ENCODE assay signal across 18 cellular contexts in genomic region chr1:24864409-24864808, GRCh38.
A peak's percentile ranks its signal among the peaks of the same experiment; 100 is the strongest.
DNase-seq lines count a peak whose midpoint lies in the region; ATAC-seq and TF ChIP-seq lines count a peak whose summit lies in the region.
"Had no signal": no experiment of that assay in that cellular context is flagged by ENCODE, and none has a peak within 500 bp of the region (broad histone marks: within the 10 kb centered on the region; RNA-seq: fewer than 3 reads in every experiment).

No MANE protein-coding gene starts in this region.

- intact Hi-C loops in mucosa of descending colon (cut with DNase I, micrococcal nuclease): no loop called here

- H3K36me3 ChIP-seq in WERI-Rb-1: no peaks in the 10 kb centered on the region
- no peaks in the 10 kb centered on the region for H3K36me3 ChIP-seq in mucosa of descending colon (ENCODE audit: low read depth)
- H3K36me3 ChIP-seq: breast epithelium, lower lobe of right lung, spleen had no signal

- no peaks in the 10 kb centered on the region for H3K9me3 ChIP-seq in WERI-Rb-1 (ENCODE audit: severe bottlenecking)
- H3K9me3 ChIP-seq in mucosa of descending colon: no peaks in the 10 kb centered on the region
- H3K9me3 ChIP-seq: breast epithelium, lower lobe of right lung, spleen had no signal

- no peak for TF ChIP-seq CTCF in WERI-Rb-1 (IDR thresholded peaks at IDR 0.05; ENCODE audit: low read depth, low read length)
- TF ChIP-seq CTCF in mucosa of descending colon (IDR thresholded peaks at IDR 0.05): no peak
- TF ChIP-seq CTCF in foreskin keratinocyte (conservative IDR thresholded peaks at IDR 0.05): no peak

- H3K27ac ChIP-seq in WERI-Rb-1: no peak overlapping the region; the same call in 1 of the 2 replicates
- H3K27ac ChIP-seq in foreskin keratinocyte: no peak overlapping the region
- H3K27ac ChIP-seq: breast epithelium, lower lobe of right lung, PC-9, spleen had no signal

- no peaks in the 10 kb centered on the region for H3K27me3 ChIP-seq in WERI-Rb-1 (ENCODE audit: insufficient read depth, low read depth, severe bottlenecking)
- H3K27me3 ChIP-seq in foreskin keratinocyte: peaks cover 27% of the 10 kb centered on the region
- H3K27me3 ChIP-seq: breast epithelium had no signal

- DNase-seq in CD1c-positive myeloid dendritic cell (ENCODE audit: extremely low spot score) (peak; percentile 13), Kasumi-1 (lab: John Stamatoyannopoulos, UW) (peak; percentile 33 to 68), WERI-Rb-1 (peak; percentile 61), mucosa of descending colon (peak in 2 of 3 donors; percentile 60 to 69), H4 (ENCODE audit: low spot score) (no peak), foreskin keratinocyte (no peak), NCI-H1105 (lab: John Stamatoyannopoulos, UW) (no peak)
- no peak for DNase-seq in stimulated activated CD4-positive, alpha-beta T cell treated with anti-CD3 and anti-CD28 coated beads, Interleukin-4, amount 100 ng/mL, for 24 hours
- DNase-seq: activated CD4-positive, alpha-beta T cell treated with anti-CD3 and anti-CD28 coated beads for 4 hours; activated naive CD8-positive, alpha-beta T cell treated with anti-CD3 and anti-CD28 coated beads for 36 hours; activated T-cell treated with anti-CD3 and anti-CD28 coated beads, Interleukin-2, amount 50 U/mL, for 1 hour; Calu3; effector CD4-positive, alpha-beta T cell; lower lobe of right lung; nucleus accumbens; spleen had no signal

- H3K4me1 ChIP-seq in mucosa of descending colon (ENCODE audit: low read depth): peaks cover 20% of the 10 kb centered on the region
- H3K4me1 ChIP-seq in foreskin keratinocyte: no peaks in the 10 kb centered on the region
- H3K4me1 ChIP-seq: breast epithelium had no signal

- peak; percentile 74 for ATAC-seq in mucosa of descending colon
- no peak for ATAC-seq in foreskin keratinocyte
- ATAC-seq: lower lobe of right lung had no signal

- H3K4me3 ChIP-seq in WERI-Rb-1 (ENCODE audit: low read depth, low read length): peak overlapping the region; percentile 14
- H3K4me3 ChIP-seq in mucosa of descending colon: no peak overlapping the region
- H3K4me3 ChIP-seq: breast epithelium, lower lobe of right lung, PC-9, spleen had no signal

Comparison
In these comparisons a context has a peak if more than half of its experiments do, and no peak if none do; other contexts are left out.
1. DNase-seq: peak in CD1c-positive myeloid dendritic cell (single experiment), Kasumi-1 (2 of 2), WERI-Rb-1 (single experiment) and mucosa of descending colon (2 of 3); none in stimulated activated CD4-positive, alpha-beta T cell treated with anti-CD3 and anti-CD28 coated beads, Interleukin-4, amount 100 ng/mL, for 24 hours (single experiment), H4 (single experiment), foreskin keratinocyte (0 of 2) and NCI-H1105 (single experiment).